ENCODE assay signal across 17 cellular contexts in genomic region chr4:174135530-174135929, GRCh38.
DNase-seq lines count a peak whose midpoint lies in the region; ATAC-seq and TF ChIP-seq lines count a peak whose summit lies in the region.
"Had no signal": no experiment of that assay in that cellular context is flagged by ENCODE, and none has a peak within 500 bp of the region (broad histone marks: within the 10 kb centered on the region; RNA-seq: fewer than 3 reads in every experiment).

No MANE protein-coding gene starts in this region.

- H3K9ac ChIP-seq in rectal smooth muscle tissue (ENCODE audit: low read length) = no peak overlapping the region

- H3K27me3 ChIP-seq in ACC112 (ENCODE audit: insufficient read depth, low read length) (no peaks in the 10 kb centered on the region), esophagus muscularis mucosa (no peaks in the 10 kb centered on the region), rectal smooth muscle tissue (ENCODE audit: control insufficient read depth, insufficient read depth, low read length) (no peaks in the 10 kb centered on the region), prostate gland (replicated peaks; ENCODE audit: insufficient read depth) (no peaks in the 10 kb centered on the region)

- intact Hi-C loops in esophagus muscularis mucosa (cut with DNase I) (no loop called here), prostate gland (cut with DNase I) (no loop called here)

- no peak for TF ChIP-seq POLR2A in esophagus muscularis mucosa (IDR thresholded peaks at IDR 0.05; ENCODE audit: low read depth)
- TF ChIP-seq POLR2A in prostate gland (IDR thresholded peaks at IDR 0.05) = no peak

- TF ChIP-seq CTCF in esophagus muscularis mucosa (IDR thresholded peaks at IDR 0.05) (no peak), prostate gland (IDR thresholded peaks at IDR 0.05) (no peak)

- TF ChIP-seq EP300 in esophagus muscularis mucosa (IDR thresholded peaks at IDR 0.05) = no peak

- H3K36me3 ChIP-seq in ACC112 (ENCODE audit: insufficient read depth, low read length) = no peaks in the 10 kb centered on the region
- H3K36me3 ChIP-seq in esophagus muscularis mucosa = no peaks in the 10 kb centered on the region
- H3K36me3 ChIP-seq in rectal smooth muscle tissue (ENCODE audit: control insufficient read depth, insufficient read depth, low read length) = no peaks in the 10 kb centered on the region
- H3K36me3 ChIP-seq in prostate gland = no peaks in the 10 kb centered on the region

- H3K9me3 ChIP-seq in esophagus muscularis mucosa = no peaks in the 10 kb centered on the region
- no peaks in the 10 kb centered on the region for H3K9me3 ChIP-seq in prostate gland

- WGBS in esophagus muscularis mucosa = 36% methylated on average over 1 of the region's 1 CpG
- 34% methylated on average over 1 of the region's 1 CpG for WGBS in prostate gland

- H3K27ac ChIP-seq in ACC112 (ENCODE audit: low read depth, low read length) (no peak overlapping the region), esophagus muscularis mucosa (replicated peaks in 1 of 4) (peak overlapping the region; percentile 66 to 83 (median 74)), rectal smooth muscle tissue (ENCODE audit: low read depth, low read length) (peak overlapping the region; percentile 79), prostate gland (no peak overlapping the region)
- H3K27ac ChIP-seq: PC-9 had no signal

- peak; percentile 58 for ATAC-seq in HG03280 (IDR thresholded peaks at IDR 0.05; ENCODE audit: unreplicated experiment)
- ATAC-seq in GM18511 (IDR thresholded peaks at IDR 0.05; ENCODE audit: unreplicated experiment) = no peak
- no peak for ATAC-seq in GM21723 (IDR thresholded peaks at IDR 0.05; ENCODE audit: unreplicated experiment)
- ATAC-seq: effector memory CD8-positive, alpha-beta T cell; natural killer cell treated with Interleukin-12 subunit alpha and Interleukin-12 subunit beta and Interleukin-15 and Interleukin-18, amount 100 ng/mL, for 72 hours; stimulated activated memory B cell treated with anti-CD40 and anti-IgM and Interleukin-4, amounts not matched to agents 10 μg/mL and 1 μg/mL and 100 μg/mL, for 72 hours had no signal

- DNase-seq in esophagus muscularis mucosa (ENCODE audit: extremely low spot score) = no peak
- DNase-seq in NCI-H1092 (lab: John Stamatoyannopoulos, UW) = no peak
- DNase-seq in prostate gland (ENCODE audit: low spot score) = no peak
- DNase-seq: AML-193; effector memory CD8-positive, alpha-beta T cell; EL; NCI-H2029; PC-9; stimulated activated CD4-positive, alpha-beta T cell treated with anti-CD3 and anti-CD28 coated beads, Interleukin-1b, Interleukin-23, amount 100 ng/mL, for 48 hours; T1000 had no signal

- no peaks in the 10 kb centered on the region for H3K79me2 ChIP-seq in ACC112 (ENCODE audit: control insufficient read depth, insufficient read depth, low read length, unreplicated experiment)

- H3K4me3 ChIP-seq in ACC112 (ENCODE audit: low read depth, low read length) (peak overlapping the region; percentile 73), esophagus muscularis mucosa (peak overlapping the region; percentile 41 to 52 (median 46)), rectal smooth muscle tissue (ENCODE audit: low read length) (no peak overlapping the region), prostate gland (no peak overlapping the region)
- H3K4me3 ChIP-seq: PC-9 had no signal

- H3K4me1 ChIP-seq in ACC112 (ENCODE audit: control insufficient read depth, insufficient read depth, low read length, unreplicated experiment) (peaks cover 18% of the 10 kb centered on the region), esophagus muscularis mucosa (peaks cover 0 to 33% (median 18%) of the 10 kb centered on the region in 4 donors), rectal smooth muscle tissue (ENCODE audit: control insufficient read depth, insufficient read depth, low read length) (peaks cover 4% of the 10 kb centered on the region), prostate gland (replicated peaks) (no peaks in the 10 kb centered on the region)

- H2AFZ ChIP-seq in ACC112 (ENCODE audit: low read length, unreplicated experiment) = peak overlapping the region; percentile 95
- H2AFZ ChIP-seq: PC-9 had no signal

Comparison
In these comparisons a context has a peak if more than half of its experiments do, and no peak if none do; other contexts are left out.
1. H3K27ac ChIP-seq: peak in esophagus muscularis mucosa (4 of 4) and rectal smooth muscle tissue (single experiment); none in ACC112 (single experiment) and prostate gland (0 of 2).
2. H3K4me3 ChIP-seq: peak in ACC112 (single experiment) and esophagus muscularis mucosa (4 of 4); none in rectal smooth muscle tissue (single experiment) and prostate gland (0 of 2).